25 cellular contexts compared by ENCODE assay signal in genomic region chr4:12203945-12204344, GRCh38.
"Had no signal": no experiment of that assay in that cellular context is flagged by ENCODE, and none has a peak within 500 bp of the region (broad histone marks: within the 10 kb centered on the region; RNA-seq: fewer than 3 reads in every experiment).

No MANE protein-coding gene starts in this region.

- H2AFZ ChIP-seq: hepatocyte, neural progenitor cell, parathyroid adenoma had no signal

- FAIRE-seq: islet of Langerhans had no signal

- H3K9ac ChIP-seq: neural progenitor cell, parathyroid adenoma had no signal

- DNase-seq: colonic mucosa; effector CD8-positive, alpha-beta T cell; endodermal cell; foreskin keratinocyte; heart left ventricle; left cardiac atrium; left lung; mesenchymal stem cell; midbrain; naive thymus-derived CD4-positive, alpha-beta T cell; right cardiac atrium; spleen; stimulated activated CD4-positive, alpha-beta T cell treated with anti-CD3 and anti-CD28 coated beads, Interleukin-4, amount 100 ng/mL, for 4 hours; stimulated activated naive B cell treated with anti-CD40 and anti-IgM and Interleukin-4, amounts not matched to agents 10 μg/mL and 1 μg/mL and 100 μg/mL, for 72 hours; thyroid gland; trophoblast cell had no signal

- H3K4me2 ChIP-seq: hepatocyte, neural progenitor cell had no signal

- ATAC-seq: esophagus mucosa; foreskin keratinocyte; gastroesophageal sphincter; heart left ventricle; left cardiac atrium; left lung; naive thymus-derived CD4-positive, alpha-beta T cell; right cardiac atrium; stimulated activated naive B cell treated with anti-CD40 and anti-IgM and Interleukin-4, amounts not matched to agents 10 μg/mL and 1 μg/mL and 100 μg/mL, for 72 hours had no signal

- H3K27me3 ChIP-seq: colonic mucosa, foreskin keratinocyte, gastroesophageal sphincter, heart left ventricle, hepatocyte, left lung, neural progenitor cell, spleen, thyroid gland, vagina had no signal

- H3K27ac ChIP-seq: colonic mucosa, epithelial cell of prostate, foreskin keratinocyte, gastroesophageal sphincter, heart left ventricle, hepatocyte, left lung, neural progenitor cell, parathyroid adenoma, skin epidermis, spleen, thyroid gland, vagina had no signal

- H3K4me1 ChIP-seq: colonic mucosa, foreskin keratinocyte, gastroesophageal sphincter, heart left ventricle, left lung, neural progenitor cell, parathyroid adenoma, spleen, thyroid gland, vagina had no signal

- H3K36me3 ChIP-seq: colonic mucosa, gastroesophageal sphincter, heart left ventricle, left lung, neural progenitor cell, spleen, thyroid gland, vagina had no signal

- H3K4me3 ChIP-seq: colonic mucosa, gastroesophageal sphincter, heart left ventricle, hepatocyte, left lung, neural progenitor cell, skin epidermis, spleen, thyroid gland, vagina had no signal

- H3K9me3 ChIP-seq: colonic mucosa, gastroesophageal sphincter, heart left ventricle, left lung, thyroid gland, vagina had no signal

- H3K79me2 ChIP-seq: hepatocyte, parathyroid adenoma had no signal
